ENCODE assay signal across 8 cellular contexts in genomic region chr15:85579957-85580694, GRCh38.
DNase-seq lines count a peak whose midpoint lies in the region; ATAC-seq and TF ChIP-seq lines count a peak whose summit lies in the region.

No MANE protein-coding gene starts in this region.

- TF ChIP-seq CTCF in CD14-positive monocyte (IDR thresholded peaks at IDR 0.05): no peak
- no peak for TF ChIP-seq CTCF in epithelial cell of proximal tubule (conservative IDR thresholded peaks at IDR 0.05; ENCODE audit: low read depth, low read length)
- no peak for TF ChIP-seq CTCF in osteocyte (IDR thresholded peaks at IDR 0.05)

- H3K9me3 Mint-ChIP-seq in CD14-positive monocyte: no peaks in the 10 kb centered on the region
- no peaks in the 10 kb centered on the region for H3K9me3 Mint-ChIP-seq in osteocyte (ENCODE audit: unreplicated experiment)

- H3K27me3 Mint-ChIP-seq in CD14-positive monocyte (ENCODE audit: low read depth in 3 of 3) (peaks cover 0 to 8% (median 0%) of the 10 kb centered on the region in 3 donors), osteocyte (ENCODE audit: unreplicated experiment) (no peaks in the 10 kb centered on the region)

- H3K4me1 Mint-ChIP-seq in CD14-positive monocyte (peaks cover 74% of the 10 kb centered on the region), osteocyte (ENCODE audit: unreplicated experiment) (peaks cover 22% of the 10 kb centered on the region)

- H3K4me3 Mint-ChIP-seq in CD14-positive monocyte (peak overlapping the region; percentile 74 to 85), osteocyte (ENCODE audit: unreplicated experiment) (no peak overlapping the region)

- intact Hi-C loops in CD14-positive monocyte (cut with micrococcal nuclease): loop anchor here (5.0 to 10.0 kb wide), 4 partner anchors 33 to 95 kb away; no protein-coding TSS in a partner anchor

- ATAC-seq in HG03457 (IDR thresholded peaks at IDR 0.05; ENCODE audit: unreplicated experiment): no peak
- no peak for ATAC-seq in HG02763 (IDR thresholded peaks at IDR 0.05; ENCODE audit: unreplicated experiment)

- H3K36me3 Mint-ChIP-seq in CD14-positive monocyte (peaks cover 75 to 95% of the 10 kb centered on the region in 2 donors), osteocyte (ENCODE audit: unreplicated experiment) (peaks cover 54% of the 10 kb centered on the region)

- H3K4me3 ChIP-seq in epithelial cell of proximal tubule (ENCODE audit: low read depth, low read length): peak overlapping the region; percentile 35

- H3K27ac Mint-ChIP-seq in CD14-positive monocyte: peak overlapping the region; percentile 99 to 100 (median 100)
- H3K27ac Mint-ChIP-seq in osteocyte (ENCODE audit: unreplicated experiment): peak overlapping the region; percentile 27

- DNase-seq in CD14-positive monocyte (ENCODE audit: low spot score): peak; percentile 80
- DNase-seq in NOMO-1 (lab: John Stamatoyannopoulos, UW; ENCODE audit: unreplicated experiment in 2 of 2): peak; percentile 42 to 86
- no peak for DNase-seq in epithelial cell of proximal tubule (ENCODE audit: low read depth)
- no peak for DNase-seq in osteocyte (ENCODE audit: extremely low spot score, unreplicated experiment)
- no peak for DNase-seq in stimulated activated CD4-positive, alpha-beta T cell treated with anti-CD3 and anti-CD28 coated beads, Interleukin-2, amount 100 ng/mL, for 48 hours
- no peak for DNase-seq in DMS79 treated with DMSO at 0.1 percent for 48 hours (lab: John Stamatoyannopoulos, UW)

Comparison
In these comparisons a context has a peak if more than half of its experiments do, and no peak if none do; other contexts are left out.
1. DNase-seq: peak in CD14-positive monocyte (single experiment) and NOMO-1 (2 of 2); none in epithelial cell of proximal tubule (single experiment), osteocyte (single experiment), stimulated activated CD4-positive, alpha-beta T cell treated with anti-CD3 and anti-CD28 coated beads, Interleukin-2, amount 100 ng/mL, for 48 hours (0 of 2) and DMS79 treated with DMSO at 0.1 percent for 48 hours (single experiment).